Comparison of ENCODE assay signal across 9 cellular contexts in genomic region chr3:4740397-4741105, GRCh38.
DNase-seq lines count a peak whose midpoint lies in the region; ATAC-seq and TF ChIP-seq lines count a peak whose summit lies in the region.
"Had no signal": no experiment of that assay in that cellular context is flagged by ENCODE, and none has a peak within 500 bp of the region (broad histone marks: within the 10 kb centered on the region; RNA-seq: fewer than 3 reads in every experiment).

No MANE protein-coding gene starts in this region.

- peak overlapping the region; percentile 60 for H3K4me3 Mint-ChIP-seq in T-helper 17 cell

- no peaks in the 10 kb centered on the region for H3K36me3 Mint-ChIP-seq in T-helper 17 cell (ENCODE audit: low read depth)

- no peak for TF ChIP-seq POLR2A in ovary (IDR thresholded peaks at IDR 0.05)

- peaks cover 13% of the 10 kb centered on the region for H3K4me1 ChIP-seq in ovary (ENCODE audit: insufficient read depth)

- 53 to 76% (median 70%) methylated on average over 13 of the region's 13 CpGs for WGBS in ovary, 3 donors

- no peaks in the 10 kb centered on the region for H3K27me3 ChIP-seq in ovary

- TF ChIP-seq CTCF in epithelial cell of esophagus (IDR thresholded peaks at IDR 0.05; ENCODE audit: insufficient read depth, low read depth, low read length, missing control alignments) (no peak), ovary (IDR thresholded peaks at IDR 0.05) (no peak)

- DNase-seq in CD1c-positive myeloid dendritic cell (ENCODE audit: extremely low spot score) (peak; percentile 77), T-helper 17 cell (no peak), epithelial cell of esophagus (ENCODE audit: low read depth) (peak; percentile 33), ovary (peak in 1 of 5 donors; percentile 48), SIG-M5 (lab: John Stamatoyannopoulos, UW) (no peak), NCI-H524 treated with DMSO at 0.1 percent for 48 hours (lab: John Stamatoyannopoulos, UW) (no peak), SW 1271 (lab: John Stamatoyannopoulos, UW) (no peak)
- DNase-seq: islet precursor cell had no signal

- H3K4me1 Mint-ChIP-seq in T-helper 17 cell = peaks cover 54% of the 10 kb centered on the region

- peak overlapping the region; percentile 100 for H3K27ac Mint-ChIP-seq in T-helper 17 cell

- H3K9me3 ChIP-seq in T-helper 17 cell (ENCODE audit: control insufficient read depth, low read length, poor library complexity, severe bottlenecking) = no peaks in the 10 kb centered on the region
- H3K9me3 ChIP-seq in ovary = no peaks in the 10 kb centered on the region

- H3K36me3 ChIP-seq in ovary = no peaks in the 10 kb centered on the region

- peak overlapping the region; percentile 84 to 93 for H3K27ac ChIP-seq in ovary

- H3K4me3 ChIP-seq in epithelial cell of esophagus (ENCODE audit: low read length) (no peak overlapping the region), ovary (no peak overlapping the region)

- no peak for TF ChIP-seq EP300 in ovary (IDR thresholded peaks at IDR 0.05)

- ATAC-seq in T-helper 17 cell (peak; percentile 10), HG03175 (IDR thresholded peaks at IDR 0.05; ENCODE audit: unreplicated experiment) (no peak)

- intact Hi-C loops in ovary (cut with DNase I) = no loop called here

- no peaks in the 10 kb centered on the region for H3K27me3 Mint-ChIP-seq in T-helper 17 cell

Comparison
In these comparisons a context has a peak if more than half of its experiments do, and no peak if none do; other contexts are left out.
1. DNase-seq: peak in CD1c-positive myeloid dendritic cell (single experiment) and epithelial cell of esophagus (single experiment); none in T-helper 17 cell (0 of 3), SIG-M5 (single experiment), NCI-H524 treated with DMSO at 0.1 percent for 48 hours (single experiment) and SW 1271 (0 of 2).